In genomic region chr12:6961278-6961694, GRCh38 we compare ENCODE assay signal across 10 cellular contexts. TPM values are rescaled to one million over a fixed set of nuclear protein-coding genes. Genes with fewer than 3 reads are reported as not detected.
DNase-seq lines count a peak whose midpoint lies in the region; ATAC-seq, FAIRE-seq and TF ChIP-seq lines count a peak whose summit lies in the region.
"Had no signal": no experiment of that assay in that cellular context is flagged by ENCODE, and none has a peak within 500 bp of the region (broad histone marks: within the 10 kb centered on the region; RNA-seq: fewer than 3 reads in every experiment).

No MANE protein-coding gene starts in this region.

- no peak for DNase-seq in A549 (ENCODE audit: low read depth in 1 of 2, low spot score in 1 of 2)
- DNase-seq in HCT116 (ENCODE audit: low read depth, low spot score) = no peak
- DNase-seq in adrenal gland = peak; percentile 73 to 92 (median 88)
- DNase-seq in islet precursor cell = peak; percentile 67
- peak; percentile 95 for DNase-seq in stimulated activated CD4-positive, alpha-beta T cell treated with anti-CD3 and anti-CD28 coated beads, Interleukin-4, amount 100 ng/mL, for 1 hour
- DNase-seq in iPS-NIHi7 (ENCODE audit: extremely low spot score) = no peak
- DNase-seq: DND-41 had no signal

- peak overlapping the region; percentile 89 to 99 for H3K27ac ChIP-seq in A549
- peak overlapping the region; percentile 97 for H3K27ac ChIP-seq in HCT116 (ENCODE audit: low read depth, low read length)
- peak overlapping the region; percentile 35 to 94 (median 77) for H3K27ac ChIP-seq in adrenal gland

- H3K36me3 ChIP-seq in HCT116 (ENCODE audit: control insufficient read depth in 1 of 2, insufficient read depth in 2 of 2, low read length in 2 of 2) (peaks cover 2 to 10% of the 10 kb centered on the region in 2 experiments; a peak in 2 of 4 replicates), adrenal gland (replicated peaks in 1 of 2) (peaks cover 0 to 11% of the 10 kb centered on the region in 2 donors)

- RAD21 ChIA-PET in HCT116 (lab: Charles Lee; ENCODE audit: low non-redundant PET in 1 of 2, low total read pairs in 2 of 2, uncharacterized antibody in 2 of 2, unreplicated experiment in 2 of 2) = interaction anchor here in 1 of 2 experiments (1.5 to 4.0 kb wide), 2 partner anchors 16 to 36 kb away, joined by 3 to 22 read pairs; no protein-coding TSS in a partner anchor

- WGBS in A549 (ENCODE audit: missing lambda C conversion rate) = 74% methylated on average over 24 of the region's 24 CpGs
- 8 to 35% (median 24%) methylated on average over 10 to 24 of the region's 24 CpGs for WGBS in adrenal gland, 4 donors

- no peak for TF ChIP-seq POLR2A in A549 (IDR thresholded peaks at IDR 0.05; ENCODE audit: low read length)
- peak; percentile 44 for TF ChIP-seq POLR2A in HCT116 (IDR thresholded peaks at IDR 0.05; ENCODE audit: borderline replicate concordance, extremely low read depth, insufficient read depth, insufficient read length)
- TF ChIP-seq POLR2A in adrenal gland (IDR thresholded peaks at IDR 0.05) = peak in 1 of 2 donors; percentile 60

- BruUV-seq in HCT116 (replicated peaks; lab: Mats Ljungman, UMichigan) = TSS peak; percentile 59

- H3K4me3 ChIP-seq in A549 = peak overlapping the region; percentile 15; the same call in 1 of the 3 replicates
- peak overlapping the region; percentile 96 to 99 for H3K4me3 ChIP-seq in HCT116 (replicated peaks in 1 of 2; ENCODE audit: low read depth in 1 of 2, low read length in 2 of 2)
- no peak overlapping the region for H3K4me3 ChIP-seq in adrenal gland

- H3K27me3 ChIP-seq in HCT116 (ENCODE audit: insufficient read depth, low read length) (no peaks in the 10 kb centered on the region), adrenal gland (no peaks in the 10 kb centered on the region)

- POLR2A ChIA-PET in A549 (lab: Yijun Ruan, JAX) (interaction anchor here (1.0 to 9.0 kb wide), 8 partner anchors 8 to 238 kb away, joined by 3 to 174 read pairs (median 4); partner anchors contain the start of genes C12orf57, COPS7A, EMG1 and PHB2), HCT116 (lab: Charles Lee) (interaction anchor here (0.7 to 9.9 kb wide), 18 partner anchors 9 to 195 kb away, joined by 3 to 269 read pairs (median 4); partner anchors contain the start of genes ATN1, C12orf57, LPCAT3 and PHB2)

- H3K36me3 Mint-ChIP-seq in T-helper 1 cell treated with Interleukin-12 subunit alpha and Interleukin-12 subunit beta and Interleukin-4 antibody, amounts not matched to agents 30 μg/mL and 1 μg/mL, for 36 hours (ENCODE audit: low read depth) = peaks cover 49% of the 10 kb centered on the region

- no peak for TF ChIP-seq CTCF in A549 (IDR thresholded peaks at IDR 0.05)
- TF ChIP-seq CTCF in HCT116 (IDR thresholded peaks at IDR 0.05 in 2 of 3, conservative IDR thresholded peaks at IDR 0.05 in 1 of 3; ENCODE audit: borderline replicate concordance in 1 of 3, insufficient read depth in 1 of 3, low read depth in 2 of 3, low read length in 2 of 3) = no peak
- TF ChIP-seq CTCF in adrenal gland (IDR thresholded peaks at IDR 0.05) = no peak

- no peak for TF ChIP-seq EP300 in A549 (IDR thresholded peaks at IDR 0.05)

- intact Hi-C loops in HCT116 (cut with micrococcal nuclease) (loop anchor here (1.0 to 5.0 kb wide), 2 partner anchors 15 to 209 kb away; partner anchors contain the start of gene MLF2), adrenal gland (cut with DNase I) (loop anchor here in 1 of 2 donors (10.0 kb wide), 1 partner anchor 154 kb away; no protein-coding TSS in a partner anchor)

- H4K20me1 ChIP-seq in HCT116 (ENCODE audit: insufficient read depth) = peaks cover 8% of the 10 kb centered on the region; the same call in 1 of the 2 replicates

- no peaks in the 10 kb centered on the region for H3K9me3 Mint-ChIP-seq in T-helper 1 cell treated with Interleukin-12 subunit alpha and Interleukin-12 subunit beta and Interleukin-4 antibody, amounts not matched to agents 30 μg/mL and 1 μg/mL, for 36 hours

- no peak for FAIRE-seq in A549 (lab: Jason Lieb, UNC)

- no peaks in the 10 kb centered on the region for H3K9me2 ChIP-seq in HCT116 (ENCODE audit: insufficient read depth)

- H3K27ac Mint-ChIP-seq in T-helper 1 cell treated with Interleukin-12 subunit alpha and Interleukin-12 subunit beta and Interleukin-4 antibody, amounts not matched to agents 30 μg/mL and 1 μg/mL, for 36 hours = peak overlapping the region; percentile 96

- peaks cover 61% of the 10 kb centered on the region for H3K4me1 Mint-ChIP-seq in T-helper 1 cell treated with Interleukin-12 subunit alpha and Interleukin-12 subunit beta and Interleukin-4 antibody, amounts not matched to agents 30 μg/mL and 1 μg/mL, for 36 hours (ENCODE audit: low read depth)

- peak overlapping the region; percentile 79 for H3K4me3 Mint-ChIP-seq in T-helper 1 cell treated with Interleukin-12 subunit alpha and Interleukin-12 subunit beta and Interleukin-4 antibody, amounts not matched to agents 30 μg/mL and 1 μg/mL, for 36 hours

- H3K4me1 ChIP-seq in A549 = peaks cover 37% of the 10 kb centered on the region
- peaks cover 28 to 52% of the 10 kb centered on the region in 2 experiments for H3K4me1 ChIP-seq in HCT116 (ENCODE audit: control insufficient read depth in 1 of 2, insufficient read depth in 2 of 2, low read length in 2 of 2)
- peaks cover 24 to 49% of the 10 kb centered on the region in 2 donors for H3K4me1 ChIP-seq in adrenal gland (replicated peaks in 1 of 2)

- H3K9me3 ChIP-seq in A549 (no peaks in the 10 kb centered on the region), HCT116 (ENCODE audit: control insufficient read depth in 1 of 2, insufficient read depth in 1 of 2, low read depth in 1 of 2, low read length in 2 of 2) (no peaks in the 10 kb centered on the region), adrenal gland (replicated peaks in 1 of 3) (no peaks in the 10 kb centered on the region)

- ATAC-seq in A549 (peak in 1 of 2 experiments; percentile 0; a peak in 2 of 6 replicates), HCT116 (peak; percentile 31), GM18873 (IDR thresholded peaks at IDR 0.05; ENCODE audit: low FRiP score, unreplicated experiment) (no peak)

- CTCF ChIA-PET in A549 (lab: Yijun Ruan, JAX) = interaction anchor here (0.6 to 11.2 kb wide), 20 partner anchors 9 to 207 kb away, joined by 3 to 354 read pairs (median 4); partner anchors contain the start of genes C12orf57, PTPN6, RNU7-1 and SPSB2
- CTCF ChIA-PET in HCT116 (lab: Charles Lee) = interaction anchor here (1.1 to 6.0 kb wide), 6 partner anchors 11 to 147 kb away, joined by 3 to 101 read pairs (median 8); partner anchors contain the start of genes C12orf57, LPCAT3, RNU7-1 and SPSB2

- TF ChIP-seq RAD21 in A549 (conservative IDR thresholded peaks at IDR 0.05 in 1 of 2, IDR thresholded peaks at IDR 0.05 in 1 of 2) = no peak
- TF ChIP-seq RAD21 in HCT116 (IDR thresholded peaks at IDR 0.05; ENCODE audit: low read depth) = no peak

- no peaks in the 10 kb centered on the region for H3K27me3 Mint-ChIP-seq in T-helper 1 cell treated with Interleukin-12 subunit alpha and Interleukin-12 subunit beta and Interleukin-4 antibody, amounts not matched to agents 30 μg/mL and 1 μg/mL, for 36 hours (ENCODE audit: low read depth)

- peaks cover 34% of the 10 kb centered on the region for H3K79me2 ChIP-seq in HCT116 (ENCODE audit: insufficient read depth, low read length)

- H3K4me2 ChIP-seq in A549 = peak overlapping the region; percentile 59
- peak overlapping the region; percentile 87 for H3K4me2 ChIP-seq in HCT116 (ENCODE audit: low read length)

- H2AFZ ChIP-seq in HCT116 (ENCODE audit: low read depth, low read length, poor library complexity, severe bottlenecking) = no peak overlapping the region

- peak overlapping the region; percentile 100 for H3K9ac ChIP-seq in HCT116 (ENCODE audit: low read length)

RNA-seq across cellular contexts. Expression of gene PHB2, which starts 9.2 kb away (rescaled TPM):
- polyA plus RNA-seq in A549 (2011; rRNA removed) (296 and 297 TPM in 2 replicates), A549 (2017; fragmentation: RNase III; extraction: RNeasy Plus Mini Kit Qiagen cat#74134 plus additional on column Dnase treatment) (292 to 313 TPM (median 293 TPM) in 3 replicates), adrenal gland (100 to 1,000 TPM; 128 to 222 (median 131) TPM)
- 618 and 641 TPM in 2 replicates for polyA plus RNA-seq in A549 (2012; cell fraction: cytosol; rRNA removed)
- 611 and 629 TPM in 2 replicates for polyA plus RNA-seq in A549 (2012; cell fraction: nucleus; rRNA removed)
- polyA minus RNA-seq in A549 (2011; rRNA and poly(A)+ RNA removed) = 232 and 240 TPM in 2 replicates
- total RNA-seq in HCT116 (2021; ENCODE audit: unreplicated experiment) (466 TPM), adrenal gland (100 to 1,000 TPM; 158 to 344 (median 227) TPM)
- 331 and 372 TPM in 2 replicates for polyA plus RNA-seq in HCT116 (2012)

RNA-seq across cellular contexts. Expression of gene EMG1, which starts 9.4 kb away (rescaled TPM):
- 92.0 and 96.7 TPM in 2 replicates for polyA plus RNA-seq in A549 (2011; rRNA removed)
- 70.5 and 89.3 TPM in 2 replicates for polyA plus RNA-seq in A549 (2012; cell fraction: cytosol; rRNA removed)
- 40.5 and 53.4 TPM in 2 replicates for polyA plus RNA-seq in A549 (2012; cell fraction: nucleus; rRNA removed)
- 65.7 to 78.2 TPM (median 67.9 TPM) in 3 replicates for polyA plus RNA-seq in A549 (2017; fragmentation: RNase III; extraction: RNeasy Plus Mini Kit Qiagen cat#74134 plus additional on column Dnase treatment)
- polyA minus RNA-seq in A549 (2011; rRNA and poly(A)+ RNA removed) = 47.0 and 54.0 TPM in 2 replicates
- 111 TPM for total RNA-seq in HCT116 (2021; ENCODE audit: unreplicated experiment)
- 80.4 and 92.7 TPM in 2 replicates for polyA plus RNA-seq in HCT116 (2012)
- 10 to 100 TPM; 21.9 to 54.4 (median 39.2) TPM for total RNA-seq in adrenal gland
- 10 to 100 TPM; 14.2 to 43.1 (median 15.6) TPM for polyA plus RNA-seq in adrenal gland

RNA-seq across cellular contexts. Expression of gene PTPN6, which starts 10.1 kb away (rescaled TPM):
- polyA plus RNA-seq in A549 (2011; rRNA removed) (18.9 and 29.0 TPM in 2 replicates), A549 (2017; fragmentation: RNase III; extraction: RNeasy Plus Mini Kit Qiagen cat#74134 plus additional on column Dnase treatment) (14.2 to 17.1 TPM (median 15.1 TPM) in 3 replicates), adrenal gland (100 to 1,000 TPM in 2 of 3 donors, 10 to 100 TPM in 1; 36.2 to 204 (median 127) TPM)
- polyA plus RNA-seq in A549 (2012; cell fraction: cytosol; rRNA removed) = 29.3 and 29.7 TPM in 2 replicates
- polyA plus RNA-seq in A549 (2012; cell fraction: nucleus; rRNA removed) = 53.2 and 54.2 TPM in 2 replicates
- 17.7 and 25.4 TPM in 2 replicates for polyA minus RNA-seq in A549 (2011; rRNA and poly(A)+ RNA removed)
- total RNA-seq in HCT116 (2021; ENCODE audit: unreplicated experiment) (47.7 TPM), adrenal gland (10 to 100 TPM; 24.5 to 86.2 (median 63.5) TPM)
- 63.9 and 64.2 TPM in 2 replicates for polyA plus RNA-seq in HCT116 (2012)

RNA-seq across cellular contexts. Expression of gene C12orf57, which starts 17.5 kb away (rescaled TPM):
- 466 and 493 TPM in 2 replicates for polyA plus RNA-seq in A549 (2011; rRNA removed)
- 958 and 1,062 TPM in 2 replicates for polyA plus RNA-seq in A549 (2012; cell fraction: cytosol; rRNA removed)
- 535 and 597 TPM in 2 replicates for polyA plus RNA-seq in A549 (2012; cell fraction: nucleus; rRNA removed)
- 224 to 273 TPM (median 261 TPM) in 3 replicates for polyA plus RNA-seq in A549 (2017; fragmentation: RNase III; extraction: RNeasy Plus Mini Kit Qiagen cat#74134 plus additional on column Dnase treatment)
- polyA minus RNA-seq in A549 (2011; rRNA and poly(A)+ RNA removed) = 98.2 and 108 TPM in 2 replicates
- 202 TPM for total RNA-seq in HCT116 (2021; ENCODE audit: unreplicated experiment)
- polyA plus RNA-seq in HCT116 (2012) = 409 and 485 TPM in 2 replicates
- total RNA-seq in adrenal gland = 100 to 1,000 TPM; 152 to 505 (median 289) TPM
- 100 to 1,000 TPM in 2 of 3 donors, 10 to 100 TPM in 1; 58.4 to 335 (median 271) TPM for polyA plus RNA-seq in adrenal gland

RNA-seq across cellular contexts. Expression of gene RNU7-1, which starts 17.7 kb away (rescaled TPM):
- polyA plus RNA-seq in A549 (2011; rRNA removed) (not detected in 2 replicates), A549 (2017; fragmentation: RNase III; extraction: RNeasy Plus Mini Kit Qiagen cat#74134 plus additional on column Dnase treatment) (not detected in 3 replicates), adrenal gland (not detected)
- not detected in 2 replicates for polyA plus RNA-seq in A549 (2012; cell fraction: cytosol; rRNA removed)
- not detected in 2 replicates for polyA plus RNA-seq in A549 (2012; cell fraction: nucleus; rRNA removed)
- polyA minus RNA-seq in A549 (2011; rRNA and poly(A)+ RNA removed) = not detected in 2 replicates
- total RNA-seq in HCT116 (2021; ENCODE audit: unreplicated experiment) (not detected), adrenal gland (not detected)
- not detected in 2 replicates for polyA plus RNA-seq in HCT116 (2012)
- total RNA-seq: renal cortical epithelial cell had no signal

Comparison
In these comparisons a context has a peak if more than half of its experiments do, and no peak if none do; other contexts are left out.
1. DNase-seq: peak in adrenal gland (7 of 7), islet precursor cell (single experiment) and stimulated activated CD4-positive, alpha-beta T cell treated with anti-CD3 and anti-CD28 coated beads, Interleukin-4, amount 100 ng/mL, for 1 hour (single experiment); none in A549 (0 of 2), HCT116 (single experiment) and iPS-NIHi7 (single experiment).
2. H3K4me3 ChIP-seq: peak in A549 (single experiment) and HCT116 (2 of 2); none in adrenal gland (0 of 4).
3. Of the 6 proteins assayed by ChIP-seq in both A549 and HCT116: peak only in A549: none; only in HCT116: POLR2A; in both: none; in neither: 5.
4. Peak in every context shown above with its lines, with median percentiles within 50 percentile points of each other: H3K27ac ChIP-seq.